14 cellular contexts compared by ENCODE assay signal in genomic region chr2:121686218-121686617, GRCh38. TPM values are rescaled to one million over a fixed set of nuclear protein-coding genes. Genes with fewer than 3 reads are reported as not detected.
A peak's percentile ranks its signal among the peaks of the same experiment; 100 is the strongest.
DNase-seq lines count a peak whose midpoint lies in the region; ATAC-seq and TF ChIP-seq lines count a peak whose summit lies in the region.
"Had no signal": no experiment of that assay in that cellular context is flagged by ENCODE, and none has a peak within 500 bp of the region (broad histone marks: within the 10 kb centered on the region; RNA-seq: fewer than 3 reads in every experiment).

No MANE protein-coding gene starts in this region.

- H3K27me3 Mint-ChIP-seq in GM23338 (ENCODE audit: insufficient read depth, low read depth, poor library complexity) = peaks cover 24% of the 10 kb centered on the region
- H3K27me3 Mint-ChIP-seq in WTC11 (ENCODE audit: low read depth) = peaks cover 37% of the 10 kb centered on the region
- H3K27me3 Mint-ChIP-seq: CD4-positive, CD25-positive, alpha-beta regulatory T cell had no signal

- in situ Hi-C loops in gastrocnemius medialis (cut with MboI; ENCODE audit: low sequenced_read_pairs in 4 of 4) = no loop called here

- TF ChIP-seq CTCF in GM23338 (conservative IDR thresholded peaks at IDR 0.05; ENCODE audit: low read depth in 2 of 2) = no peak
- TF ChIP-seq CTCF in WTC11 (IDR thresholded peaks at IDR 0.05) = no peak
- TF ChIP-seq CTCF in gastrocnemius medialis (IDR thresholded peaks at IDR 0.05 in 4 of 5, conservative IDR thresholded peaks at IDR 0.05 in 1 of 5) = no peak

- DNase-seq in GM23338 (ENCODE audit: low spot score) = no peak
- peak; percentile 46 for DNase-seq in WTC11 (ENCODE audit: low spot score)
- DNase-seq in islet precursor cell = peak; percentile 68
- peak in 1 of 2 donors; percentile 26 for DNase-seq in gastrocnemius medialis
- no peak for DNase-seq in hippocampal formation (lab: John Stamatoyannopoulos, UW)
- DNase-seq: ACHN, DMS53, GOT3, HCEC 1CT, HFFc6 had no signal

- POLR2A ChIA-PET in WTC11 (lab: Charles Lee) = interaction anchor here (0.6 kb wide), 1 partner anchor 34 kb away, joined by 4 read pairs; no protein-coding TSS in a partner anchor

- TF ChIP-seq POLR2A in gastrocnemius medialis (IDR thresholded peaks at IDR 0.05) = no peak

- H3K27me3 ChIP-seq in GM23338 (ENCODE audit: insufficient read depth) (peaks cover 17% of the 10 kb centered on the region), gastrocnemius medialis (no peaks in the 10 kb centered on the region)
- H3K27me3 ChIP-seq: BLaER1 treated with 17β-estradiol and CSF1 and Interleukin-3, amounts not matched to agents 10 nM and 100 nM had no signal

- peaks cover 23% of the 10 kb centered on the region for H3K4me1 Mint-ChIP-seq in GM23338
- H3K4me1 Mint-ChIP-seq in WTC11 = peaks cover 62% of the 10 kb centered on the region

- CTCF ChIA-PET in WTC11 (lab: Charles Lee) = interaction anchor here (0.5 kb wide), 1 partner anchor 112 kb away, joined by 3 read pairs; no protein-coding TSS in a partner anchor

- H3K9me3 Mint-ChIP-seq in GM23338 = peaks cover 37% of the 10 kb centered on the region
- peaks cover 37% of the 10 kb centered on the region for H3K9me3 Mint-ChIP-seq in WTC11

- peak overlapping the region; percentile 21; the same call in 1 of the 2 replicates for H3K4me2 ChIP-seq in GM23338
- H3K4me2 ChIP-seq: BLaER1 treated with 17β-estradiol and CSF1 and Interleukin-3, amounts not matched to agents 10 nM and 100 nM had no signal

- H4K20me1 ChIP-seq in GM23338 (replicated peaks; ENCODE audit: insufficient read depth) = no peaks in the 10 kb centered on the region
- H4K20me1 ChIP-seq: BLaER1 treated with 17β-estradiol and CSF1 and Interleukin-3, amounts not matched to agents 10 nM and 100 nM had no signal

- no peak overlapping the region for H2AFZ ChIP-seq in GM23338

- no peak overlapping the region for H3K4me3 ChIP-seq in GM23338
- no peak overlapping the region for H3K4me3 ChIP-seq in gastrocnemius medialis
- H3K4me3 ChIP-seq: BLaER1 treated with 17β-estradiol and CSF1 and Interleukin-3, amounts not matched to agents 10 nM and 100 nM had no signal

- 0 out of 2 replicates have a peak, but pooled peaks cover 6% of the 10 kb centered on the region for H3F3A ChIP-seq in GM23338 (replicated peaks; ENCODE audit: low read depth)

- H3K36me3 ChIP-seq in GM23338 (ENCODE audit: insufficient read depth) = peaks cover 15% of the 10 kb centered on the region; the same call in 1 of the 2 replicates
- H3K36me3 ChIP-seq in gastrocnemius medialis = no peaks in the 10 kb centered on the region

- H3K27ac Mint-ChIP-seq in GM23338 = no peak overlapping the region
- peak overlapping the region; percentile 57 for H3K27ac Mint-ChIP-seq in WTC11
- H3K27ac Mint-ChIP-seq: CD4-positive, CD25-positive, alpha-beta regulatory T cell; HFFc6 had no signal

- no peaks in the 10 kb centered on the region for H3K79me2 ChIP-seq in GM23338 (replicated peaks; ENCODE audit: insufficient read depth)

- ATAC-seq in GM23338 (peak; percentile 81), WTC11 (peak; percentile 54), gastrocnemius medialis (no peak), GM19455 (IDR thresholded peaks at IDR 0.05; ENCODE audit: unreplicated experiment) (no peak), GM18517 (IDR thresholded peaks at IDR 0.05; ENCODE audit: unreplicated experiment) (no peak)

- H3K36me3 Mint-ChIP-seq in GM23338 (ENCODE audit: low read depth) (peaks cover 41% of the 10 kb centered on the region), WTC11 (peaks cover 35% of the 10 kb centered on the region)
- H3K36me3 Mint-ChIP-seq: CD4-positive, CD25-positive, alpha-beta regulatory T cell had no signal

- H3K9me3 ChIP-seq in gastrocnemius medialis = peaks cover 0 to 9% (median 0%) of the 10 kb centered on the region in 3 donors

- no peaks in the 10 kb centered on the region for H3K9me2 ChIP-seq in GM23338 (ENCODE audit: insufficient read depth)

- intact Hi-C loops in gastrocnemius medialis (cut with DNase I; ENCODE audit: low total_unique reads) = no loop called here

- no peak overlapping the region for H3K27ac ChIP-seq in GM23338 (ENCODE audit: low read depth)
- peak overlapping the region in 3 of 4 donors; percentile 9 to 39 (median 14) for H3K27ac ChIP-seq in gastrocnemius medialis
- H3K27ac ChIP-seq: BLaER1 treated with 17β-estradiol and CSF1 and Interleukin-3, amounts not matched to agents 10 nM and 100 nM had no signal

- H3K4me3 Mint-ChIP-seq in GM23338 = no peak overlapping the region
- peak overlapping the region; percentile 66 for H3K4me3 Mint-ChIP-seq in WTC11
- H3K4me3 Mint-ChIP-seq: CD4-positive, CD25-positive, alpha-beta regulatory T cell; HFFc6 had no signal

- H3K4me1 ChIP-seq in GM23338 (ENCODE audit: insufficient read depth) (peaks cover 34% of the 10 kb centered on the region), gastrocnemius medialis (peaks cover 0 to 4% of the 10 kb centered on the region in 2 donors)
- H3K4me1 ChIP-seq: BLaER1 treated with 17β-estradiol and CSF1 and Interleukin-3, amounts not matched to agents 10 nM and 100 nM had no signal

TF ChIP-seq in GM23338, 12 proteins besides CTCF, POLR2A, EP300 and RAD21 (continues in another document):
- TF ChIP-seq ZNF114 (CRISPR knock-in tag; IDR thresholded peaks at IDR 0.05) = no peak

TF ChIP-seq in WTC11, 78 proteins besides CTCF, POLR2A, EP300 and RAD21:
- TF ChIP-seq ZNF263 (CRISPR knock-in tag; IDR thresholded peaks at IDR 0.05; ENCODE audit: low read depth) (peak; percentile 77; the same call in 1 of the 2 replicates), ZBTB21 (CRISPR knock-in tag; IDR thresholded peaks at IDR 0.05; ENCODE audit: borderline replicate concordance) (no peak)

RNA-seq across cellular contexts. Expression of gene CLASP1, which starts 37.0 kb away (rescaled TPM):
- total RNA-seq in GM23338 (2014; rRNA removed; shearing (Covaris generic)) = 47.9 and 56.3 TPM in 2 replicates
- polyA plus RNA-seq in GM23338 (2016; fragmentation: Nextera tagmentation; extraction: Ambion mirVana) = 11.6 and 16.6 TPM in 2 replicates
- 47.2 to 50.0 TPM (median 48.7 TPM) in 3 replicates for total RNA-seq in WTC11 (2021)
- total RNA-seq in gastrocnemius medialis = 10 to 100 TPM; 50.1 to 73.9 (median 61.4) TPM

RNA-seq across cellular contexts. Expression of gene NIFK, which starts 50.5 kb away (rescaled TPM):
- total RNA-seq in GM23338 (2014; rRNA removed; shearing (Covaris generic)) = 98.8 and 106 TPM in 2 replicates
- polyA plus RNA-seq in GM23338 (2016; fragmentation: Nextera tagmentation; extraction: Ambion mirVana) = 263 and 289 TPM in 2 replicates
- total RNA-seq in WTC11 (2021) (72.4 to 91.3 TPM (median 74.5 TPM) in 3 replicates), gastrocnemius medialis (10 to 100 TPM; 31.1 to 42.3 (median 37.3) TPM)

Comparison
In these comparisons a context has a peak if more than half of its experiments do, and no peak if none do; other contexts are left out.
1. ATAC-seq: peak in GM23338 (single experiment) and WTC11 (single experiment); none in gastrocnemius medialis (0 of 2), GM19455 (single experiment) and GM18517 (single experiment).
2. DNase-seq: peak in WTC11 (single experiment) and islet precursor cell (single experiment); none in GM23338 (single experiment) and hippocampal formation (0 of 2).